Comparison of ENCODE assay signal across 25 cellular contexts in genomic region chr10:1344408-1344807, GRCh38.
"Had no signal": no experiment of that assay in that cellular context is flagged by ENCODE, and none has a peak within 500 bp of the region (broad histone marks: within the 10 kb centered on the region; RNA-seq: fewer than 3 reads in every experiment).

No MANE protein-coding gene starts in this region.

- H3K4me2 ChIP-seq: hepatocyte had no signal

- H3K9me3 ChIP-seq: esophagus muscularis mucosa, gastroesophageal sphincter, heart left ventricle, left lung, lower lobe of right lung, mucosa of descending colon had no signal

- H3K4me1 ChIP-seq: esophagus muscularis mucosa, foreskin keratinocyte, gastroesophageal sphincter, heart left ventricle, left lung, lower lobe of right lung had no signal

- H2AFZ ChIP-seq: hepatocyte had no signal

- H3K27me3 ChIP-seq: foreskin keratinocyte, gastroesophageal sphincter, hepatocyte, left lung had no signal

- H3K27ac Mint-ChIP-seq: immature natural killer cell, mesothelial cell of epicardium had no signal

- FAIRE-seq: colon, endothelial cell of umbilical vein, frontal cortex, islet of Langerhans, keratinocyte had no signal

- ATAC-seq: foreskin keratinocyte, gastroesophageal sphincter, left cardiac atrium, left lung, left ventricle myocardium superior, lower lobe of right lung, mucosa of descending colon had no signal

- H3K79me2 ChIP-seq: hepatocyte had no signal

- H3K27ac ChIP-seq: coronary artery, dorsolateral prefrontal cortex, esophagus muscularis mucosa, foreskin keratinocyte, gastroesophageal sphincter, heart left ventricle, hepatocyte, left lung, lower lobe of right lung had no signal

- H3K4me3 ChIP-seq: coronary artery, dorsolateral prefrontal cortex, esophagus muscularis mucosa, gastroesophageal sphincter, heart left ventricle, hepatocyte, left lung, lower lobe of right lung, mucosa of descending colon had no signal

- H3K4me1 Mint-ChIP-seq: immature natural killer cell, mesothelial cell of epicardium, naive B cell had no signal

- DNase-seq: dermis blood vessel endothelial cell; dorsolateral prefrontal cortex; effector CD4-positive, alpha-beta T cell; effector memory CD4-positive, alpha-beta T cell; foreskin keratinocyte; heart left ventricle; hypothalamus; immature natural killer cell; left cardiac atrium; left lung; left ventricle myocardium superior; lower lobe of right lung; mesenchymal stem cell; mucosa of descending colon; naive B cell had no signal

- H3K36me3 Mint-ChIP-seq: immature natural killer cell, mesothelial cell of epicardium, naive B cell had no signal

- H3K36me3 ChIP-seq: esophagus muscularis mucosa, gastroesophageal sphincter, heart left ventricle, left lung, lower lobe of right lung had no signal

- H3K9me3 Mint-ChIP-seq: immature natural killer cell, mesothelial cell of epicardium, naive B cell had no signal

- H3K4me3 Mint-ChIP-seq: immature natural killer cell, mesothelial cell of epicardium, naive B cell had no signal
